Comparison of ENCODE assay signal across 8 cellular contexts in genomic region chr20:36439040-36439730, GRCh38.
A peak's percentile ranks its signal among the peaks of the same experiment; 100 is the strongest.
DNase-seq lines count a peak whose midpoint lies in the region; ATAC-seq, FAIRE-seq and TF ChIP-seq lines count a peak whose summit lies in the region.

No MANE protein-coding gene starts in this region.

- TF ChIP-seq CTCF in AG10803 (conservative IDR thresholded peaks at IDR 0.05; ENCODE audit: low read length) (peak; percentile 83), natural killer cell (IDR thresholded peaks at IDR 0.05) (peak; percentile 73)

- FAIRE-seq in H54 (lab: Jason Lieb, UNC): no peak

- peaks cover 6 to 12% of the 10 kb centered on the region in 2 donors for H3K4me1 Mint-ChIP-seq in natural killer cell

- H3K27ac Mint-ChIP-seq in natural killer cell: no peak overlapping the region

- DNase-seq in AG10803 (ENCODE audit: low read depth) (peak; percentile 46), H54 (ENCODE audit: insufficient read length, low spot score) (peak; percentile 71), NOMO-1 treated with DMSO at 0.1 percent for 48 hours (lab: John Stamatoyannopoulos, UW; ENCODE audit: unreplicated experiment) (peak; percentile 48), activated T-cell treated with anti-CD3 and anti-CD28 coated beads for 1 hour (ENCODE audit: low read depth) (peak; percentile 53), erythroblast (lab: John Stamatoyannopoulos, UW) (peak; percentile 47 to 67), natural killer cell (peak; percentile 51), substantia nigra (lab: John Stamatoyannopoulos, UW) (peak in 35 of 49 donors; percentile 6 to 77 (median 28))

- no peaks in the 10 kb centered on the region for H3K36me3 Mint-ChIP-seq in natural killer cell

- H3K27me3 Mint-ChIP-seq in natural killer cell (ENCODE audit: low read depth in 2 of 2): peaks cover 0 to 3% of the 10 kb centered on the region in 2 donors

- H3K4me3 Mint-ChIP-seq in natural killer cell: no peak overlapping the region

- TF ChIP-seq POLR2A in H54 (IDR thresholded peaks at IDR 0.05; ENCODE audit: low read depth, low read length): no peak
- no peak for TF ChIP-seq POLR2A in erythroblast (IDR thresholded peaks at IDR 0.05; ENCODE audit: low read length)

- intact Hi-C loops in natural killer cell (cut with micrococcal nuclease): loop anchor here (2.0 to 5.0 kb wide), 2 partner anchors 236 to 442 kb away; no protein-coding TSS in a partner anchor

- no peak overlapping the region for H3K4me3 ChIP-seq in AG10803 (ENCODE audit: low read length)

- no peaks in the 10 kb centered on the region for H3K9me3 Mint-ChIP-seq in natural killer cell

- no peak overlapping the region for H3K27ac ChIP-seq in substantia nigra (ENCODE audit: low read depth, low read length, poor library complexity, severe bottlenecking)

- peak in 2 of 3 donors; percentile 42 to 50 for ATAC-seq in natural killer cell
- no peak for ATAC-seq in GM19324 (IDR thresholded peaks at IDR 0.05; ENCODE audit: low FRiP score, unreplicated experiment)
